In genomic region chr11:45457649-45458048, GRCh38 we compare ENCODE assay signal across 12 cellular contexts.
DNase-seq lines count a peak whose midpoint lies in the region; ATAC-seq and TF ChIP-seq lines count a peak whose summit lies in the region.
"Had no signal": no experiment of that assay in that cellular context is flagged by ENCODE, and none has a peak within 500 bp of the region (broad histone marks: within the 10 kb centered on the region; RNA-seq: fewer than 3 reads in every experiment).

No MANE protein-coding gene starts in this region.

- no peak overlapping the region for H2AFZ ChIP-seq in HCT116 (ENCODE audit: low read depth, low read length, poor library complexity, severe bottlenecking)
- H2AFZ ChIP-seq: parathyroid adenoma had no signal

- TF ChIP-seq CTCF in AG04450 (IDR thresholded peaks at IDR 0.05; ENCODE audit: low read depth, low read length) (no peak), HCT116 (IDR thresholded peaks at IDR 0.05 in 2 of 3, conservative IDR thresholded peaks at IDR 0.05 in 1 of 3; ENCODE audit: borderline replicate concordance in 1 of 3, insufficient read depth in 1 of 3, low read depth in 2 of 3, low read length in 2 of 3) (no peak), RWPE2 (IDR thresholded peaks at IDR 0.05; ENCODE audit: poor library complexity, severe bottlenecking) (no peak), fibroblast of the aortic adventitia (IDR thresholded peaks at IDR 0.05; ENCODE audit: insufficient read depth, low read length) (no peak)

- RAD21 ChIA-PET in HCT116 (lab: Charles Lee; ENCODE audit: low non-redundant PET in 1 of 2, low total read pairs in 2 of 2, uncharacterized antibody in 2 of 2, unreplicated experiment in 2 of 2) = no interaction called here

- H3K9me3 ChIP-seq in AG04450 (ENCODE audit: control insufficient read depth, insufficient read depth, low read length) (no peaks in the 10 kb centered on the region), HCT116 (ENCODE audit: control insufficient read depth in 1 of 2, insufficient read depth in 1 of 2, low read depth in 1 of 2, low read length in 2 of 2) (no peaks in the 10 kb centered on the region), RWPE2 (ENCODE audit: severe bottlenecking) (no peaks in the 10 kb centered on the region)

- no TSS peak for BruUV-seq in HCT116 (replicated peaks; lab: Mats Ljungman, UMichigan)

- H3K9me2 ChIP-seq in HCT116 (ENCODE audit: insufficient read depth) = no peaks in the 10 kb centered on the region

- H3K27ac ChIP-seq in AG04450 (ENCODE audit: low read depth, low read length) = no peak overlapping the region
- H3K27ac ChIP-seq in HCT116 (ENCODE audit: low read depth, low read length) = no peak overlapping the region
- no peak overlapping the region for H3K27ac ChIP-seq in RWPE2 (ENCODE audit: poor library complexity, severe bottlenecking)
- H3K27ac ChIP-seq: heart right ventricle, parathyroid adenoma had no signal

- H4K20me1 ChIP-seq in HCT116 (ENCODE audit: insufficient read depth) = no peaks in the 10 kb centered on the region

- DNase-seq in AG04450 (ENCODE audit: low read depth, low spot score) (peak; percentile 33), HCT116 (ENCODE audit: low read depth, low spot score) (no peak), RWPE2 (ENCODE audit: low spot score) (no peak), fibroblast of the aortic adventitia (ENCODE audit: low read depth) (peak; percentile 88), cerebellum (ENCODE audit: low spot score) (no peak), COLO829 (ENCODE audit: low spot score) (no peak), left colon (no peak), hepatic stellate cell (ENCODE audit: low spot score) (no peak)
- DNase-seq: heart right ventricle, NCI-H1092 treated with DMSO at 0.1 percent for 48 hours, NCI-H446 treated with DMSO at 0.1 percent for 48 hours had no signal

- H3K27me3 ChIP-seq in AG04450 (ENCODE audit: control insufficient read depth, insufficient read depth, low read length) = no peaks in the 10 kb centered on the region
- H3K27me3 ChIP-seq in HCT116 (ENCODE audit: insufficient read depth, low read length) = peaks cover 53% of the 10 kb centered on the region
- H3K27me3 ChIP-seq in RWPE2 (ENCODE audit: insufficient read depth, poor library complexity, severe bottlenecking) = no peaks in the 10 kb centered on the region

- no peaks in the 10 kb centered on the region for H3K4me1 ChIP-seq in HCT116 (ENCODE audit: control insufficient read depth in 1 of 2, insufficient read depth in 2 of 2, low read length in 2 of 2)
- H3K4me1 ChIP-seq in RWPE2 (ENCODE audit: insufficient read depth, poor library complexity, severe bottlenecking) = no peaks in the 10 kb centered on the region
- H3K4me1 ChIP-seq: heart right ventricle, parathyroid adenoma had no signal

- CTCF ChIA-PET in AG04450 (lab: Charles Lee) (interaction anchor here (1.7 kb wide), 1 partner anchor 314 kb away, joined by 4 read pairs; no protein-coding TSS in a partner anchor), HCT116 (lab: Charles Lee) (no interaction called here)

- no peak overlapping the region for H3K4me2 ChIP-seq in HCT116 (ENCODE audit: low read length)

- H3K9ac ChIP-seq in HCT116 (ENCODE audit: low read length) = no peak overlapping the region
- H3K9ac ChIP-seq: parathyroid adenoma had no signal

- intact Hi-C loops in HCT116 (cut with micrococcal nuclease) = no loop called here
- intact Hi-C loops in left colon (cut with DNase I, micrococcal nuclease) = no loop called here

- POLR2A ChIA-PET in AG04450 (lab: Yijun Ruan, JAX) = no interaction called here
- POLR2A ChIA-PET in HCT116 (lab: Charles Lee) = no interaction called here

- H3K36me3 ChIP-seq in HCT116 (ENCODE audit: control insufficient read depth in 1 of 2, insufficient read depth in 2 of 2, low read length in 2 of 2) (no peaks in the 10 kb centered on the region), RWPE2 (ENCODE audit: low read depth) (no peaks in the 10 kb centered on the region)
- H3K36me3 ChIP-seq: heart right ventricle had no signal

- no peak overlapping the region for H3K4me3 ChIP-seq in AG04450 (ENCODE audit: low read depth, low read length)
- no peak overlapping the region for H3K4me3 ChIP-seq in HCT116 (replicated peaks in 1 of 2; ENCODE audit: low read depth in 1 of 2, low read length in 2 of 2)
- no peak overlapping the region for H3K4me3 ChIP-seq in RWPE2 (ENCODE audit: severe bottlenecking)
- no peak overlapping the region for H3K4me3 ChIP-seq in fibroblast of the aortic adventitia (ENCODE audit: low read depth, low read length)
- H3K4me3 ChIP-seq: heart right ventricle had no signal

- TF ChIP-seq POLR2A in HCT116 (IDR thresholded peaks at IDR 0.05; ENCODE audit: borderline replicate concordance, extremely low read depth, insufficient read depth, insufficient read length) = no peak

- no peaks in the 10 kb centered on the region for H3K79me2 ChIP-seq in HCT116 (ENCODE audit: insufficient read depth, low read length)
- H3K79me2 ChIP-seq: parathyroid adenoma had no signal

- ATAC-seq in HCT116 = no peak
- ATAC-seq in RWPE2 (ENCODE audit: low read depth) = peak; percentile 33; the same call in 1 of the 3 replicates
- ATAC-seq in left colon = no peak
- ATAC-seq: heart right ventricle had no signal

- no peak for TF ChIP-seq RAD21 in HCT116 (IDR thresholded peaks at IDR 0.05; ENCODE audit: low read depth)

TF ChIP-seq in HCT116, 20 proteins besides CTCF, POLR2A, EP300 and RAD21:
- TF ChIP-seq CEBPB (IDR thresholded peaks at IDR 0.05; ENCODE audit: low read depth) (0 out of 2 replicates have a peak, but pooled peaks have one; percentile 18), YY1 (IDR thresholded peaks at IDR 0.05; ENCODE audit: extremely low read depth, insufficient replicate concordance, low read depth, low read length) (no peak)

Comparison
In these comparisons a context has a peak if more than half of its experiments do, and no peak if none do; other contexts are left out.
1. DNase-seq: peak in AG04450 (single experiment) and fibroblast of the aortic adventitia (single experiment); none in HCT116 (single experiment), RWPE2 (single experiment), cerebellum (single experiment), COLO829 (single experiment), left colon (0 of 2) and hepatic stellate cell (single experiment).